In the genomic region with DNA sequence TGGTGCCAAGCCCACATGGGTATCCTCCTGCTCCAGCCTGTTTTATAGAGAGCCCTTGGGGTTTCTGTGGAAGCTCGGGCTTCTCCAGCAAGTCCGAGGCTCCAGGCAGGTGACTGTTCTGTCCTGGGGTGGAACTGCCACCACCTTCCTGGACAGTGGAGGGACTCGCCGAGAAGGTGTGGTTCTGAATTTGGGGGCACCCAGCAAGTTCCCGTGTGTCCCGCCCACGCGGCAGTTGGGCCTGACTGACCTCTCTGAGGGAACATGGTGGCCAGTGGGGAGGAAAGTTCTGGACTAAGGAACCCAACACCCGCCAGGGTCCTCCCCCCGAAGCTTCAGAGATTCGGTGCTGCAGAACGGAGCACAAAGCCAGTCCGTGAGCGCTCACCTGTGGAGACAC, we compare ENCODE assay signal across 1 cellular context.
TF ChIP-seq lines count a peak whose summit lies in the region.

No MANE protein-coding gene starts in this region.

TF ChIP-seq in H1, 55 proteins besides CTCF, POLR2A, EP300 and RAD21:
- TF ChIP-seq MAX (IDR thresholded peaks at IDR 0.05) (no peak), SUZ12 (IDR thresholded peaks at IDR 0.05; ENCODE audit: low read length) (no peak), CBX5 (IDR thresholded peaks at IDR 0.05; ENCODE audit: low read depth, low read length) (no peak), ZNF274 (IDR thresholded peaks at IDR 0.05; ENCODE audit: borderline replicate concordance, extremely low read depth, low read length) (no peak), CHD2 (IDR thresholded peaks at IDR 0.05; ENCODE audit: low read length) (no peak), KDM1A (IDR thresholded peaks at IDR 0.05; ENCODE audit: borderline replicate concordance, low read length) (no peak)
TF ChIP-seq in H1: peak in this region for 0.
